Comparison of ENCODE assay signal across 20 cellular contexts in genomic region chr22:44859641-44860040, GRCh38.
"Had no signal": no experiment of that assay in that cellular context is flagged by ENCODE, and none has a peak within 500 bp of the region (broad histone marks: within the 10 kb centered on the region; RNA-seq: fewer than 3 reads in every experiment).

No MANE protein-coding gene starts in this region.

- ATAC-seq: naive thymus-derived CD4-positive, alpha-beta T cell; sciatic nerve; stimulated activated naive B cell treated with anti-CD40 and anti-IgM and Interleukin-4, amounts not matched to agents 10 μg/mL and 1 μg/mL and 100 μg/mL, for 72 hours; stimulated activated naive CD8-positive, alpha-beta T cell treated with anti-CD3 and anti-CD28 coated beads, Interleukin-15, amount 100 ng/mL, for 72 hours; upper lobe of right lung had no signal

- H3K27me3 ChIP-seq: neutrophil, spleen, testis, tibial nerve, upper lobe of right lung had no signal

- H3K4me3 ChIP-seq: heart left ventricle, spleen, testis, tibial nerve, upper lobe of right lung had no signal

- DNase-seq: effector memory CD4-positive, alpha-beta T cell; hippocampal formation; kidney glomerular epithelial cell; mammary epithelial cell; naive thymus-derived CD4-positive, alpha-beta T cell; nephron progenitor cell; spleen; stimulated activated CD4-positive, alpha-beta T cell treated with anti-CD3 and anti-CD28 coated beads, Interleukin-15, amount 100 ng/mL, for 24 hours; stimulated activated CD4-positive, alpha-beta T cell treated with anti-CD3 and anti-CD28 coated beads, Interleukin-1b, Interleukin-23, amount 100 ng/mL, for 48 hours; stimulated activated CD4-positive, alpha-beta T cell treated with anti-CD3 and anti-CD28 coated beads, Interleukin-4, amount 100 ng/mL, for 24 hours; stimulated activated naive B cell treated with anti-CD40 and anti-IgM and Interleukin-4, amounts not matched to agents 10 μg/mL and 1 μg/mL and 100 μg/mL, for 72 hours; stimulated activated naive CD8-positive, alpha-beta T cell treated with anti-CD3 and anti-CD28 coated beads, Interleukin-15, amount 100 ng/mL, for 72 hours; testis; upper lobe of right lung had no signal

- H3K4me1 ChIP-seq: heart left ventricle, spleen, testis, tibial nerve, upper lobe of right lung had no signal

- H3K36me3 ChIP-seq: heart left ventricle, neutrophil, upper lobe of right lung had no signal

- H3K9me3 ChIP-seq: heart left ventricle, neutrophil, spleen, testis, tibial nerve, upper lobe of right lung had no signal

- FAIRE-seq: endometrium, frontal cortex had no signal

- H3K27ac ChIP-seq: heart left ventricle, neutrophil, spleen, testis, tibial nerve, upper lobe of right lung had no signal
